In genomic region chr1:157407917-157408525, GRCh38 we compare ENCODE assay signal across 18 cellular contexts.
"Had no signal": no experiment of that assay in that cellular context is flagged by ENCODE, and none has a peak within 500 bp of the region (broad histone marks: within the 10 kb centered on the region; RNA-seq: fewer than 3 reads in every experiment).

No MANE protein-coding gene starts in this region.

- H3K27me3 ChIP-seq: body of pancreas, foreskin keratinocyte, hepatocyte, suprapubic skin had no signal

- H3K27ac ChIP-seq: body of pancreas, epithelial cell of prostate, foreskin keratinocyte, hepatocyte, suprapubic skin had no signal

- H3K36me3 ChIP-seq: suprapubic skin had no signal

- H3K4me1 ChIP-seq: body of pancreas, foreskin keratinocyte, suprapubic skin had no signal

- DNase-seq: activated CD4-positive, alpha-beta T cell treated with anti-CD3 and anti-CD28 coated beads, Interleukin-2, amount 10 ng/mL, durations not matched to agents 24 days and 14 days; activated CD8-positive, alpha-beta memory T cell treated with anti-CD3 and anti-CD28 coated beads, Interleukin-2, amount 50 U/mL, for 4 hours; activated CD8-positive, alpha-beta T cell treated with anti-CD3 and anti-CD28 coated beads, Interleukin-2, amount 10 ng/mL, durations not matched to agents 7 days and 5 days; activated naive CD4-positive, alpha-beta T cell treated with anti-CD3 and anti-CD28 coated beads for 36 hours; activated T-cell treated with anti-CD3 and anti-CD28 coated beads, Interleukin-2, amount 50 U/mL, for 4 hours; body of pancreas; caudate nucleus; endodermal cell; foreskin keratinocyte; occipital lobe; stimulated activated CD4-positive, alpha-beta T cell treated with anti-CD3 and anti-CD28 coated beads, Interleukin-1b, Interleukin-23, amount 100 ng/mL, for 48 hours; T-helper 17 cell; trophoblast cell had no signal

- H3K9me3 Mint-ChIP-seq: activated CD4-positive, alpha-beta T cell treated with anti-CD3 and anti-CD28 coated beads, Interleukin-2, amount 10 ng/mL, durations not matched to agents 24 days and 14 days; activated naive CD4-positive, alpha-beta T cell treated with anti-CD3 and anti-CD28 coated beads for 36 hours; activated T-cell treated with anti-CD3 and anti-CD28 coated beads, Interleukin-2, amount 50 U/mL, for 4 hours; endodermal cell; stimulated activated naive CD8-positive, alpha-beta T cell treated with anti-CD3 and anti-CD28 coated beads, Interleukin-15, Interleukin-2, amounts not matched to agents 100 ng/mL and 50 ng/mL, for 24 hours had no signal

- H3K27ac Mint-ChIP-seq: activated CD4-positive, alpha-beta T cell treated with anti-CD3 and anti-CD28 coated beads, Interleukin-2, amount 10 ng/mL, durations not matched to agents 24 days and 14 days; activated CD8-positive, alpha-beta T cell treated with anti-CD3 and anti-CD28 coated beads, Interleukin-2, amount 10 ng/mL, durations not matched to agents 7 days and 5 days; activated naive CD4-positive, alpha-beta T cell treated with anti-CD3 and anti-CD28 coated beads for 36 hours; endodermal cell; stimulated activated naive CD8-positive, alpha-beta T cell treated with anti-CD3 and anti-CD28 coated beads, Interleukin-15, Interleukin-2, amounts not matched to agents 100 ng/mL and 50 ng/mL, for 24 hours; T-helper 17 cell had no signal

- H3K9me3 ChIP-seq: body of pancreas, suprapubic skin had no signal

- H3K4me3 Mint-ChIP-seq: activated CD4-positive, alpha-beta T cell treated with anti-CD3 and anti-CD28 coated beads, Interleukin-2, amount 10 ng/mL, durations not matched to agents 24 days and 14 days; activated CD8-positive, alpha-beta T cell treated with anti-CD3 and anti-CD28 coated beads, Interleukin-2, amount 10 ng/mL, durations not matched to agents 7 days and 5 days; activated naive CD4-positive, alpha-beta T cell treated with anti-CD3 and anti-CD28 coated beads for 36 hours; activated T-cell treated with anti-CD3 and anti-CD28 coated beads, Interleukin-2, amount 50 U/mL, for 4 hours; endodermal cell; stimulated activated naive CD8-positive, alpha-beta T cell treated with anti-CD3 and anti-CD28 coated beads, Interleukin-15, Interleukin-2, amounts not matched to agents 100 ng/mL and 50 ng/mL, for 24 hours; T-helper 17 cell had no signal

- H3K4me1 Mint-ChIP-seq: activated CD4-positive, alpha-beta T cell treated with anti-CD3 and anti-CD28 coated beads, Interleukin-2, amount 10 ng/mL, durations not matched to agents 24 days and 14 days had no signal

- H3K4me3 ChIP-seq: body of pancreas, hepatocyte, lung, suprapubic skin had no signal
